In genomic region chr11:75293903-75294302, GRCh38 we compare ENCODE assay signal across 2 cellular contexts.
TF ChIP-seq lines count a peak whose summit lies in the region.

No MANE protein-coding gene starts in this region.

TF ChIP-seq in IMR-90, 13 proteins besides CTCF, POLR2A, EP300 and RAD21:
- TF ChIP-seq, protein P1, sequence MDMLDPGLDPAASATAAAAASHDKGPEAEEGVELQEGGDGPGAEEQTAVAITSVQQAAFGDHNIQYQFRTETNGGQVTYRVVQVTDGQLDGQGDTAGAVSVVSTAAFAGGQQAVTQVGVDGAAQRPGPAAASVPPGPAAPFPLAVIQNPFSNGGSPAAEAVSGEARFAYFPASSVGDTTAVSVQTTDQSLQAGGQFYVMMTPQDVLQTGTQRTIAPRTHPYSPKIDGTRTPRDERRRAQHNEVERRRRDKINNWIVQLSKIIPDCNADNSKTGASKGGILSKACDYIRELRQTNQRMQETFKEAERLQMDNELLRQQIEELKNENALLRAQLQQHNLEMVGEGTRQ (IDR thresholded peaks at IDR 0.05; ENCODE audit: low read depth, low read length) = peak; percentile 59; the same call in 1 of the 2 replicates
- no peak for TF ChIP-seq BHLHE40 (IDR thresholded peaks at IDR 0.05; ENCODE audit: low read depth, low read length)

TF ChIP-seq in K562, 482 proteins besides CTCF, POLR2A, EP300 and RAD21:
- no peak for TF ChIP-seq ETS2 (tag; IDR thresholded peaks at IDR 0.05; ENCODE audit: borderline replicate concordance, poor library complexity, severe bottlenecking)
- no peak for TF ChIP-seq TAF7 (tag; IDR thresholded peaks at IDR 0.05)
- no peak for TF ChIP-seq SMAD4 (CRISPR knock-in tag; conservative IDR thresholded peaks at IDR 0.05)
- TF ChIP-seq, protein P1 (CRISPR knock-in tag; IDR thresholded peaks at IDR 0.05) = peak; percentile 79
- no peak for TF ChIP-seq ZNF699 (CRISPR knock-in tag; IDR thresholded peaks at IDR 0.05; ENCODE audit: insufficient replicate concordance)
- no peak for TF ChIP-seq NCOA1 (IDR thresholded peaks at IDR 0.05; ENCODE audit: low read depth)
- TF ChIP-seq ZNF316 (IDR thresholded peaks at IDR 0.05) = peak; percentile 77
- TF ChIP-seq C11orf30 (IDR thresholded peaks at IDR 0.05; ENCODE audit: low read depth) = peak; percentile 31; the same call in 1 of the 2 replicates
- peak; percentile 19 for TF ChIP-seq RBM25 (IDR thresholded peaks at IDR 0.05; ENCODE audit: low read depth, low read length, severe bottlenecking)
- TF ChIP-seq SFPQ (IDR thresholded peaks at IDR 0.05; ENCODE audit: low read depth, low read length) = no peak
- TF ChIP-seq USF1 (CRISPR knock-in tag; IDR thresholded peaks at IDR 0.05) = peak; percentile 81
- peak; percentile 12 for TF ChIP-seq NFYB (IDR thresholded peaks at IDR 0.05; ENCODE audit: extremely low read depth, insufficient read length)
- peak; percentile 73; the same call in 1 of the 2 replicates for TF ChIP-seq RAD51 (IDR thresholded peaks at IDR 0.05; ENCODE audit: borderline replicate concordance, low read depth)
- TF ChIP-seq, protein P2, sequence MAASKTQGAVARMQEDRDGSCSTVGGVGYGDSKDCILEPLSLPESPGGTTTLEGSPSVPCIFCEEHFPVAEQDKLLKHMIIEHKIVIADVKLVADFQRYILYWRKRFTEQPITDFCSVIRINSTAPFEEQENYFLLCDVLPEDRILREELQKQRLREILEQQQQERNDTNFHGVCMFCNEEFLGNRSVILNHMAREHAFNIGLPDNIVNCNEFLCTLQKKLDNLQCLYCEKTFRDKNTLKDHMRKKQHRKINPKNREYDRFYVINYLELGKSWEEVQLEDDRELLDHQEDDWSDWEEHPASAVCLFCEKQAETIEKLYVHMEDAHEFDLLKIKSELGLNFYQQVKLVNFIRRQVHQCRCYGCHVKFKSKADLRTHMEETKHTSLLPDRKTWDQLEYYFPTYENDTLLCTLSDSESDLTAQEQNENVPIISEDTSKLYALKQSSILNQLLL (CRISPR knock-in tag; IDR thresholded peaks at IDR 0.05; ENCODE audit: borderline replicate concordance) = no peak
